ENCODE assay signal across 1 cellular context in the genomic region with DNA sequence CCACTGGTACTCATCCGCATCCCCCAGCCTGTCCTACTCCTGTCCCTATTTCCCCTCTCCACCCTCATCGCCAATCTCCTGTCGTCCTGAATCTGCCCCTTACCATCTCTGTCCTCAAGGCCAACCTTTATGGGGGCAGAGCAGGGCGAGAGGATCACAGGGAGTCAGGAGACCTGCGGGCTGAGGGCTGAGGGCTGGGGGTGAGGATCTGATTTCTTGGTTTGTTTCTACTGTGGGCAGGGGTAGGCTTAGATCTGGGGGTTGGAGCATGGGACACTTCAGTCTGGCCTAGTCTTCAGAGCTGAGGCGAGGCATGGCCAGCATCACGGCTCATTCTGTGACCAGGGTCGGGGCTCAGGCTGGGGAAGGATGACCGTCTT.
TF ChIP-seq lines count a peak whose summit lies in the region.

No MANE protein-coding gene starts in this region.

TF ChIP-seq in HepG2, 621 proteins besides CTCF, POLR2A, EP300 and RAD21:
- no peak for TF ChIP-seq LCORL (IDR thresholded peaks at IDR 0.05)
- 0 out of 2 replicates have a peak, but pooled peaks have one; percentile 1 for TF ChIP-seq LCORL (CRISPR knock-in tag; IDR thresholded peaks at IDR 0.05)
- no peak for TF ChIP-seq ZBTB8A (CRISPR knock-in tag; IDR thresholded peaks at IDR 0.05; ENCODE audit: borderline replicate concordance, low read depth)
- 0 out of 2 replicates have a peak, but pooled peaks have one; percentile 15 for TF ChIP-seq ZNF891 (CRISPR knock-in tag; IDR thresholded peaks at IDR 0.05)
- no peak for TF ChIP-seq ZNF782 (CRISPR knock-in tag; IDR thresholded peaks at IDR 0.05; ENCODE audit: borderline replicate concordance)
- TF ChIP-seq CCDC6 (CRISPR knock-in tag; IDR thresholded peaks at IDR 0.05) = peak; percentile 6; the same call in 1 of the 2 replicates
- TF ChIP-seq TP53 (CRISPR knock-in tag; conservative IDR thresholded peaks at IDR 0.05) = no peak
- TF ChIP-seq FOXJ3 (CRISPR knock-in tag; IDR thresholded peaks at IDR 0.05; ENCODE audit: borderline replicate concordance) = no peak
- TF ChIP-seq, protein P1, sequence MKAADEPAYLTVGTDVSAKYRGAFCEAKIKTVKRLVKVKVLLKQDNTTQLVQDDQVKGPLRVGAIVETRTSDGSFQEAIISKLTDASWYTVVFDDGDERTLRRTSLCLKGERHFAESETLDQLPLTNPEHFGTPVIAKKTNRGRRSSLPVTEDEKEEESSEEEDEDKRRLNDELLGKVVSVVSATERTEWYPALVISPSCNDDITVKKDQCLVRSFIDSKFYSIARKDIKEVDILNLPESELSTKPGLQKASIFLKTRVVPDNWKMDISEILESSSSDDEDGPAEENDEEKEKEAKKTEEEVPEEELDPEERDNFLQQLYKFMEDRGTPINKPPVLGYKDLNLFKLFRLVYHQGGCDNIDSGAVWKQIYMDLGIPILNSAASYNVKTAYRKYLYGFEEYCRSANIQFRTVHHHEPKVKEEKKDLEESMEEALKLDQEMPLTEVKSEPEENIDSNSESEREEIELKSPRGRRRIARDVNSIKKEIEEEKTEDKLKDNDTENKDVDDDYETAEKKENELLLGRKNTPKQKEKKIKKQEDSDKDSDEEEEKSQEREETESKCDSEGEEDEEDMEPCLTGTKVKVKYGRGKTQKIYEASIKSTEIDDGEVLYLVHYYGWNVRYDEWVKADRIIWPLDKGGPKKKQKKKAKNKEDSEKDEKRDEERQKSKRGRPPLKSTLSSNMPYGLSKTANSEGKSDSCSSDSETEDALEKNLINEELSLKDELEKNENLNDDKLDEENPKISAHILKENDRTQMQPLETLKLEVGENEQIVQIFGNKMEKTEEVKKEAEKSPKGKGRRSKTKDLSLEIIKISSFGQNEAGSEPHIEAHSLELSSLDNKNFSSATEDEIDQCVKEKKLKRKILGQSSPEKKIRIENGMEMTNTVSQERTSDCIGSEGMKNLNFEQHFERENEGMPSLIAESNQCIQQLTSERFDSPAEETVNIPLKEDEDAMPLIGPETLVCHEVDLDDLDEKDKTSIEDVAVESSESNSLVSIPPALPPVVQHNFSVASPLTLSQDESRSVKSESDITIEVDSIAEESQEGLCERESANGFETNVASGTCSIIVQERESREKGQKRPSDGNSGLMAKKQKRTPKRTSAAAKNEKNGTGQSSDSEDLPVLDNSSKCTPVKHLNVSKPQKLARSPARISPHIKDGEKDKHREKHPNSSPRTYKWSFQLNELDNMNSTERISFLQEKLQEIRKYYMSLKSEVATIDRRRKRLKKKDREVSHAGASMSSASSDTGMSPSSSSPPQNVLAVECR (CRISPR knock-in tag; IDR thresholded peaks at IDR 0.05; ENCODE audit: borderline replicate concordance) = peak; percentile 9; the same call in 1 of the 2 replicates
- TF ChIP-seq ZNF766 (CRISPR knock-in tag; IDR thresholded peaks at IDR 0.05; ENCODE audit: borderline replicate concordance) = no peak
- peak; percentile 48 for TF ChIP-seq PCBP2 (optimal IDR thresholded peaks at IDR 0.05; ENCODE audit: low read depth, low read length, poor library complexity, severe bottlenecking)
TF ChIP-seq in HepG2: peak in this region for 5.
